8 cellular contexts compared by ENCODE assay signal in the genomic region with DNA sequence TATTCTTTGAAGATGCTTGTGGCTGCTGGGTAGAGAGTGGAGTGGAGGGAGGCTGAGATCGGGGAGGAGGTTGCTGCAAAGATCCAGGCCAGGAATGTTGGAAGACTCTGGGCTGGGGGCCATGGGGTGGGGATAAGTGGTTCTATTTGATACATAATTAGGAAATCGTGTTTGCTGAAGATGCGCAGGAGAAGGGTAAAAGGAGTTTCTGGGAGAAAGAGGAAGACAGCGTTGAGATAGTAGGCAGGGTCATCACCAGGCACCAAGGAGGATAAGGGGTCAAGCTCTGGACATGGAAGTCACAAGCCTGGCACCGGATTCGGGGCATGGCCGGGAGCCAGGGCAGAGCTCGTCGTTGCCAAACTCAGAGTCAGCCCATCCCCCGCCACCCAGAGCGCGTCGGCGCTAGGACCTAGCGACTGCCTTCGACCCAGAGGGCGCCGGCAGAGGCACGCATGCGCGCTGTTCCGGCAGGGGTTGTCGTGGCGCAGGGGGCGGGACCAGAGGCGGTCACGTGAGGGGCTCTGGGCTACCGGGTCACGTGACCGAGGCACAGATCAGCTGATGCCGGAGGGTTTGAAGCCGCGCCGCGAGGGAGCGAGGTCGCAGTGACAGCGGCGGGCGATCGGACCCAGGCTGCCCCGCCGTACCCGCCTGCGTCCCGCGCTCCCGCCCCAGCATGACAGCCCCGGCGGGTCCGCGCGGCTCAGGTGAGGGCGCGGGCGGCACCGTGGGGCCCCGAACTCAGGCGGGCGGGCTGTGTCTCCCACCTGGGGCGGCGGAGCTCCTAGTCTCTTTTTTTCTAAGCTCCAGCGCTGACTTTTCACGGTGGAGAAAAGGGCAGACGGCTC. TPM values are rescaled to one million over a fixed set of nuclear protein-coding genes. Genes with fewer than 3 reads are reported as not detected.
A peak's percentile ranks its signal among the peaks of the same experiment; 100 is the strongest.
DNase-seq lines count a peak whose midpoint lies in the region; ATAC-seq, FAIRE-seq and TF ChIP-seq lines count a peak whose summit lies in the region.

A gene (plus strand): TSS at position 553 of the 851 bp plus-strand sequence. CDS start 127 bp downstream, at position 680.

- peak; percentile 58 for FAIRE-seq in bronchial epithelial cell (lab: Jason Lieb, UNC)

- no peaks in the 10 kb centered on the region; the same call in 1 of the 2 replicates for H3K27me3 Mint-ChIP-seq in WTC11 (ENCODE audit: low read depth)

- DNase-seq in ACHN (peak; percentile 95), NCI-H2227 treated with DMSO at 0.1 percent for 48 hours (lab: John Stamatoyannopoulos, UW) (peak; percentile 91), WTC11 (ENCODE audit: low spot score) (peak; percentile 100), bronchial epithelial cell (ENCODE audit: low read depth) (peak; percentile 85), inferior parietal cortex (ENCODE audit: extremely low spot score) (peak; percentile 98)
- DNase-seq in stimulated activated CD4-positive, alpha-beta T cell treated with anti-CD3 and anti-CD28 coated beads, Interleukin-12 subunit alpha, Interleukin-12 subunit beta, amount 100 ng/mL, for 24 hours (ENCODE audit: low read depth in 2 of 2) = peak; percentile 99

- H3K36me3 ChIP-seq in bronchial epithelial cell (ENCODE audit: control insufficient read depth, insufficient read depth, low read length) = no peaks in the 10 kb centered on the region

- no peaks in the 10 kb centered on the region for H3K27me3 ChIP-seq in bronchial epithelial cell (ENCODE audit: control insufficient read depth, insufficient read depth, low read length)

- peak; percentile 62 for ATAC-seq in GM18870 (IDR thresholded peaks at IDR 0.05; ENCODE audit: unreplicated experiment)
- peak; percentile 75 for ATAC-seq in HG03159 (IDR thresholded peaks at IDR 0.05; ENCODE audit: unreplicated experiment)
- peak; percentile 91 for ATAC-seq in WTC11

- peaks cover 9% of the 10 kb centered on the region; the same call in 1 of the 2 replicates for H3K4me1 Mint-ChIP-seq in WTC11

- peak within 1 kb of the TSS; percentile 21 for H3K27ac Mint-ChIP-seq in WTC11

- TF ChIP-seq CTCF in WTC11 (IDR thresholded peaks at IDR 0.05) = no peak
- no peak for TF ChIP-seq CTCF in bronchial epithelial cell (IDR thresholded peaks at IDR 0.05; ENCODE audit: insufficient read depth, low read length, severe bottlenecking)

- peak within 1 kb of the TSS; percentile 62 for H3K4me3 ChIP-seq in bronchial epithelial cell (ENCODE audit: low read depth, low read length)

- H3K9me3 Mint-ChIP-seq in WTC11 = no peaks in the 10 kb centered on the region

- no peaks in the 10 kb centered on the region for H3K36me3 Mint-ChIP-seq in WTC11

- in situ Hi-C loops in ACHN (cut with HindIII; ENCODE audit: low pct_ligation_motif_present, low pct_unique_long_range_greater_than_20kb, low sequenced_read_pairs) = no loop called here

- CTCF ChIA-PET in WTC11 (lab: Charles Lee) = interaction anchor here (0.6 to 2.6 kb wide), 17 partner anchors 10 to 1833 kb away, joined by 3 to 12 read pairs (median 5); a partner anchor contains a TSS

- POLR2A ChIA-PET in WTC11 (lab: Charles Lee) = interaction anchor here (0.6 to 2.0 kb wide), 10 partner anchors 9 to 28 kb away, joined by 3 to 16 read pairs (median 4); a partner anchor contains a TSS

- H3K4me3 Mint-ChIP-seq in WTC11 = peak within 1 kb of the TSS; percentile 77

TF ChIP-seq in WTC11, 78 proteins besides CTCF, POLR2A, EP300 and RAD21 (continues in another document):
- TF ChIP-seq, protein P1, sequence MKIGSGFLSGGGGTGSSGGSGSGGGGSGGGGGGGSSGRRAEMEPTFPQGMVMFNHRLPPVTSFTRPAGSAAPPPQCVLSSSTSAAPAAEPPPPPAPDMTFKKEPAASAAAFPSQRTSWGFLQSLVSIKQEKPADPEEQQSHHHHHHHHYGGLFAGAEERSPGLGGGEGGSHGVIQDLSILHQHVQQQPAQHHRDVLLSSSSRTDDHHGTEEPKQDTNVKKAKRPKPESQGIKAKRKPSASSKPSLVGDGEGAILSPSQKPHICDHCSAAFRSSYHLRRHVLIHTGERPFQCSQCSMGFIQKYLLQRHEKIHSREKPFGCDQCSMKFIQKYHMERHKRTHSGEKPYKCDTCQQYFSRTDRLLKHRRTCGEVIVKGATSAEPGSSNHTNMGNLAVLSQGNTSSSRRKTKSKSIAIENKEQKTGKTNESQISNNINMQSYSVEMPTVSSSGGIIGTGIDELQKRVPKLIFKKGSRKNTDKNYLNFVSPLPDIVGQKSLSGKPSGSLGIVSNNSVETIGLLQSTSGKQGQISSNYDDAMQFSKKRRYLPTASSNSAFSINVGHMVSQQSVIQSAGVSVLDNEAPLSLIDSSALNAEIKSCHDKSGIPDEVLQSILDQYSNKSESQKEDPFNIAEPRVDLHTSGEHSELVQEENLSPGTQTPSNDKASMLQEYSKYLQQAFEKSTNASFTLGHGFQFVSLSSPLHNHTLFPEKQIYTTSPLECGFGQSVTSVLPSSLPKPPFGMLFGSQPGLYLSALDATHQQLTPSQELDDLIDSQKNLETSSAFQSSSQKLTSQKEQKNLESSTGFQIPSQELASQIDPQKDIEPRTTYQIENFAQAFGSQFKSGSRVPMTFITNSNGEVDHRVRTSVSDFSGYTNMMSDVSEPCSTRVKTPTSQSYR (CRISPR knock-in tag; IDR thresholded peaks at IDR 0.05) = peak; percentile 92; the same call in 1 of the 2 replicates
- TF ChIP-seq, protein P2, sequence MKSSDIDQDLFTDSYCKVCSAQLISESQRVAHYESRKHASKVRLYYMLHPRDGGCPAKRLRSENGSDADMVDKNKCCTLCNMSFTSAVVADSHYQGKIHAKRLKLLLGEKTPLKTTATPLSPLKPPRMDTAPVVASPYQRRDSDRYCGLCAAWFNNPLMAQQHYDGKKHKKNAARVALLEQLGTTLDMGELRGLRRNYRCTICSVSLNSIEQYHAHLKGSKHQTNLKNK (CRISPR knock-in tag; IDR thresholded peaks at IDR 0.05) = peak; percentile 91; the same call in 1 of the 2 replicates
- TF ChIP-seq, protein P3, sequence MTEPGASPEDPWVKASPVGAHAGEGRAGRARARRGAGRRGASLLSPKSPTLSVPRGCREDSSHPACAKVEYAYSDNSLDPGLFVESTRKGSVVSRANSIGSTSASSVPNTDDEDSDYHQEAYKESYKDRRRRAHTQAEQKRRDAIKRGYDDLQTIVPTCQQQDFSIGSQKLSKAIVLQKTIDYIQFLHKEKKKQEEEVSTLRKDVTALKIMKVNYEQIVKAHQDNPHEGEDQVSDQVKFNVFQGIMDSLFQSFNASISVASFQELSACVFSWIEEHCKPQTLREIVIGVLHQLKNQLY (CRISPR knock-in tag; IDR thresholded peaks at IDR 0.05) = no peak
- no peak for TF ChIP-seq ZNF423 (CRISPR knock-in tag; IDR thresholded peaks at IDR 0.05)
- no peak for TF ChIP-seq IRF2 (CRISPR knock-in tag; IDR thresholded peaks at IDR 0.05; ENCODE audit: borderline replicate concordance, low read depth)
- TF ChIP-seq GRHL2 (CRISPR knock-in tag; IDR thresholded peaks at IDR 0.05; ENCODE audit: insufficient replicate concordance, severe bottlenecking) = no peak
- no peak for TF ChIP-seq RORB (CRISPR knock-in tag; IDR thresholded peaks at IDR 0.05)
- TF ChIP-seq, protein P4, sequence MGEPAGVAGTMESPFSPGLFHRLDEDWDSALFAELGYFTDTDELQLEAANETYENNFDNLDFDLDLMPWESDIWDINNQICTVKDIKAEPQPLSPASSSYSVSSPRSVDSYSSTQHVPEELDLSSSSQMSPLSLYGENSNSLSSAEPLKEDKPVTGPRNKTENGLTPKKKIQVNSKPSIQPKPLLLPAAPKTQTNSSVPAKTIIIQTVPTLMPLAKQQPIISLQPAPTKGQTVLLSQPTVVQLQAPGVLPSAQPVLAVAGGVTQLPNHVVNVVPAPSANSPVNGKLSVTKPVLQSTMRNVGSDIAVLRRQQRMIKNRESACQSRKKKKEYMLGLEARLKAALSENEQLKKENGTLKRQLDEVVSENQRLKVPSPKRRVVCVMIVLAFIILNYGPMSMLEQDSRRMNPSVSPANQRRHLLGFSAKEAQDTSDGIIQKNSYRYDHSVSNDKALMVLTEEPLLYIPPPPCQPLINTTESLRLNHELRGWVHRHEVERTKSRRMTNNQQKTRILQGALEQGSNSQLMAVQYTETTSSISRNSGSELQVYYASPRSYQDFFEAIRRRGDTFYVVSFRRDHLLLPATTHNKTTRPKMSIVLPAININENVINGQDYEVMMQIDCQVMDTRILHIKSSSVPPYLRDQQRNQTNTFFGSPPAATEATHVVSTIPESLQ (CRISPR knock-in tag; IDR thresholded peaks at IDR 0.05) = no peak
- TF ChIP-seq PRRX2 (CRISPR knock-in tag; IDR thresholded peaks at IDR 0.05) = no peak
- TF ChIP-seq, protein P5, sequence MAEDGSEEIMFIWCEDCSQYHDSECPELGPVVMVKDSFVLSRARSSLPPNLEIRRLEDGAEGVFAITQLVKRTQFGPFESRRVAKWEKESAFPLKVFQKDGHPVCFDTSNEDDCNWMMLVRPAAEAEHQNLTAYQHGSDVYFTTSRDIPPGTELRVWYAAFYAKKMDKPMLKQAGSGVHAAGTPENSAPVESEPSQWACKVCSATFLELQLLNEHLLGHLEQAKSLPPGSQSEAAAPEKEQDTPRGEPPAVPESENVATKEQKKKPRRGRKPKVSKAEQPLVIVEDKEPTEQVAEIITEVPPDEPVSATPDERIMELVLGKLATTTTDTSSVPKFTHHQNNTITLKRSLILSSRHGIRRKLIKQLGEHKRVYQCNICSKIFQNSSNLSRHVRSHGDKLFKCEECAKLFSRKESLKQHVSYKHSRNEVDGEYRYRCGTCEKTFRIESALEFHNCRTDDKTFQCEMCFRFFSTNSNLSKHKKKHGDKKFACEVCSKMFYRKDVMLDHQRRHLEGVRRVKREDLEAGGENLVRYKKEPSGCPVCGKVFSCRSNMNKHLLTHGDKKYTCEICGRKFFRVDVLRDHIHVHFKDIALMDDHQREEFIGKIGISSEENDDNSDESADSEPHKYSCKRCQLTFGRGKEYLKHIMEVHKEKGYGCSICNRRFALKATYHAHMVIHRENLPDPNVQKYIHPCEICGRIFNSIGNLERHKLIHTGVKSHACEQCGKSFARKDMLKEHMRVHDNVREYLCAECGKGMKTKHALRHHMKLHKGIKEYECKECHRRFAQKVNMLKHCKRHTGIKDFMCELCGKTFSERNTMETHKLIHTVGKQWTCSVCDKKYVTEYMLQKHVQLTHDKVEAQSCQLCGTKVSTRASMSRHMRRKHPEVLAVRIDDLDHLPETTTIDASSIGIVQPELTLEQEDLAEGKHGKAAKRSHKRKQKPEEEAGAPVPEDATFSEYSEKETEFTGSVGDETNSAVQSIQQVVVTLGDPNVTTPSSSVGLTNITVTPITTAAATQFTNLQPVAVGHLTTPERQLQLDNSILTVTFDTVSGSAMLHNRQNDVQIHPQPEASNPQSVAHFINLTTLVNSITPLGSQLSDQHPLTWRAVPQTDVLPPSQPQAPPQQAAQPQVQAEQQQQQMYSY (CRISPR knock-in tag; IDR thresholded peaks at IDR 0.05) = peak; percentile 92
- TF ChIP-seq ELF4 (CRISPR knock-in tag; IDR thresholded peaks at IDR 0.05; ENCODE audit: low read depth) = no peak
- TF ChIP-seq NR3C1 (CRISPR knock-in tag; conservative IDR thresholded peaks at IDR 0.05; ENCODE audit: low read depth) = no peak
- peak; percentile 95 for TF ChIP-seq FOXK1 (CRISPR knock-in tag; IDR thresholded peaks at IDR 0.05)
- no peak for TF ChIP-seq TCF7 (CRISPR knock-in tag; IDR thresholded peaks at IDR 0.05; ENCODE audit: low read depth)

RNA-seq across cellular contexts. Expression of the gene that starts here (rescaled TPM):
- 15.0 to 19.7 TPM (median 16.7 TPM) in 3 replicates for total RNA-seq in WTC11 (2021)
- 3.7 and 3.8 TPM in 2 replicates for total RNA-seq in bronchial epithelial cell

Comparison
In these comparisons a context has a peak if more than half of its experiments do, and no peak if none do; other contexts are left out.
1. Peak in every context shown above with its lines: DNase-seq, ATAC-seq and H3K4me3 ChIP-seq.